ENCODE assay signal across 18 cellular contexts in the genomic region with DNA sequence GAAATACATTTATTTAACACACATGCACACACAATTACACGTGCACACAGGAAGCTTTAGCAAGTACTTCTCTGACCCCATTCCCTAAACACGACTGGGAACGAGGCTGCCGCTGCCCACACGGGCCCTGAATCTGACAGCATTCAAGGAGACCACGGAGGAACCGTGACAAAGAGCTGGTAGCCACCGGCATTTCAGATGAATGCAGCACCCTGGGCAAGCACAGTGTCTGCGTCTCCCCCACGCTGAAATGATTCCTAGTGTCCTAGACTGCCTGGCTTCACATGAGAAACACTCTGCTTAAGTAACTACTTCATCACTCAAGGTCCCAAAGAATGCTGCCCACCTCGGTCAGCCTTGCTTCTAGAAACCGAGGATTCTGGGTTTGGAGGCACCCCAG.
DNase-seq lines count a peak whose midpoint lies in the region; ATAC-seq and TF ChIP-seq lines count a peak whose summit lies in the region.
"Had no signal": no experiment of that assay in that cellular context is flagged by ENCODE, and none has a peak within 500 bp of the region (broad histone marks: within the 10 kb centered on the region; RNA-seq: fewer than 3 reads in every experiment).

No MANE protein-coding gene starts in this region.

- H3K36me3 ChIP-seq in endodermal cell (ENCODE audit: control insufficient read depth, insufficient read depth, low read length) (no peaks in the 10 kb centered on the region), neuronal stem cell (replicated peaks in 1 of 2; ENCODE audit: control insufficient read depth in 2 of 2, insufficient read depth in 2 of 2, low read length in 2 of 2) (no peaks in the 10 kb centered on the region), stomach smooth muscle (ENCODE audit: control insufficient read depth in 2 of 2, insufficient read depth in 2 of 2, low read length in 2 of 2) (no peaks in the 10 kb centered on the region)
- H3K36me3 ChIP-seq: cardiac muscle cell had no signal

- no peaks in the 10 kb centered on the region for H3K27me3 Mint-ChIP-seq in T-helper 17 cell
- no peaks in the 10 kb centered on the region for H3K27me3 Mint-ChIP-seq in endodermal cell (ENCODE audit: insufficient read depth)
- H3K27me3 Mint-ChIP-seq: activated CD4-positive, alpha-beta memory T cell treated with anti-CD3 and anti-CD28 coated beads for 36 hours had no signal

- H3K9ac ChIP-seq in endodermal cell (ENCODE audit: extremely low read depth, low read length, poor library complexity, severe bottlenecking) = no peak overlapping the region
- no peak overlapping the region for H3K9ac ChIP-seq in neuronal stem cell (ENCODE audit: low read depth, low read length, poor library complexity)
- peak overlapping the region; percentile 70 to 78 for H3K9ac ChIP-seq in stomach smooth muscle (ENCODE audit: low read length in 2 of 2)

- no peak overlapping the region for H2BK120ac ChIP-seq in neuronal stem cell (ENCODE audit: low read depth, low read length)

- H3K4me3 Mint-ChIP-seq in T-helper 17 cell = no peak overlapping the region
- H3K4me3 Mint-ChIP-seq in endodermal cell = no peak overlapping the region
- H3K4me3 Mint-ChIP-seq: activated CD4-positive, alpha-beta memory T cell treated with anti-CD3 and anti-CD28 coated beads for 36 hours; natural killer cell; stimulated activated naive CD8-positive, alpha-beta T cell treated with anti-CD3 and anti-CD28 coated beads, Interleukin-15, amount 100 ng/mL, for 72 hours had no signal

- no peak overlapping the region for H3K4me2 ChIP-seq in neuronal stem cell (ENCODE audit: insufficient read depth, low read length, poor library complexity, severe bottlenecking)

- no peak overlapping the region for H3K14ac ChIP-seq in neuronal stem cell (ENCODE audit: low read length)

- peak overlapping the region; percentile 35 for H3K18ac ChIP-seq in neuronal stem cell (ENCODE audit: low read length)

- H2AFZ ChIP-seq in neuronal stem cell (ENCODE audit: low read length) = no peak overlapping the region

- H4K8ac ChIP-seq in neuronal stem cell (ENCODE audit: low read depth, low read length) = no peak overlapping the region

- H3K4me1 ChIP-seq in endodermal cell (ENCODE audit: control insufficient read depth, insufficient read depth, low read length) = peaks cover 7% of the 10 kb centered on the region
- H3K4me1 ChIP-seq in neuronal stem cell (ENCODE audit: control insufficient read depth in 2 of 2, insufficient read depth in 1 of 2, low read depth in 1 of 2, low read length in 2 of 2) = peaks cover 26 to 27% of the 10 kb centered on the region in 2 donors
- peaks cover 89% of the 10 kb centered on the region for H3K4me1 ChIP-seq in stomach smooth muscle (ENCODE audit: control insufficient read depth, insufficient read depth, low read length)

- peaks cover 16% of the 10 kb centered on the region for H3K4me1 Mint-ChIP-seq in T-helper 17 cell
- H3K4me1 Mint-ChIP-seq in endodermal cell = peaks cover 21% of the 10 kb centered on the region

- no peak for TF ChIP-seq CTCF in endodermal cell (conservative IDR thresholded peaks at IDR 0.05)

- no peaks in the 10 kb centered on the region for H3K9me3 ChIP-seq in T-helper 17 cell (ENCODE audit: control insufficient read depth, low read length, poor library complexity, severe bottlenecking)
- no peaks in the 10 kb centered on the region for H3K9me3 ChIP-seq in endodermal cell (ENCODE audit: control insufficient read depth, low read length)
- no peaks in the 10 kb centered on the region for H3K9me3 ChIP-seq in neuronal stem cell (replicated peaks in 1 of 2; ENCODE audit: control insufficient read depth in 2 of 2, insufficient read depth in 1 of 2, low read depth in 1 of 2, low read length in 2 of 2)
- no peaks in the 10 kb centered on the region for H3K9me3 ChIP-seq in stomach smooth muscle (ENCODE audit: control insufficient read depth in 2 of 2, low read length in 2 of 2)

- no peaks in the 10 kb centered on the region for H3K27me3 ChIP-seq in endodermal cell (ENCODE audit: control insufficient read depth, insufficient read depth, low read length, poor library complexity, severe bottlenecking)
- no peaks in the 10 kb centered on the region for H3K27me3 ChIP-seq in neuronal stem cell (ENCODE audit: control insufficient read depth in 3 of 3, insufficient read depth in 3 of 3, low read depth in 1 of 3, low read length in 3 of 3)
- no peaks in the 10 kb centered on the region for H3K27me3 ChIP-seq in stomach smooth muscle (ENCODE audit: control insufficient read depth in 1 of 2, insufficient read depth in 2 of 2, low read length in 2 of 2)
- H3K27me3 ChIP-seq: cardiac muscle cell had no signal

- peak overlapping the region; percentile 32 for H3K23ac ChIP-seq in neuronal stem cell (ENCODE audit: low read depth, low read length, poor library complexity)

- H3K79me1 ChIP-seq in neuronal stem cell (ENCODE audit: low read depth, low read length) = peaks cover 13% of the 10 kb centered on the region

- H2BK15ac ChIP-seq in neuronal stem cell (ENCODE audit: low read length) = no peak overlapping the region

- H2BK12ac ChIP-seq in neuronal stem cell (ENCODE audit: low read length) = no peak overlapping the region

- H3K9me3 Mint-ChIP-seq in endodermal cell = no peaks in the 10 kb centered on the region
- H3K9me3 Mint-ChIP-seq: activated CD4-positive, alpha-beta memory T cell treated with anti-CD3 and anti-CD28 coated beads for 36 hours; natural killer cell; stimulated activated naive CD8-positive, alpha-beta T cell treated with anti-CD3 and anti-CD28 coated beads, Interleukin-15, amount 100 ng/mL, for 72 hours had no signal

- H3K27ac ChIP-seq in endodermal cell (ENCODE audit: low read depth, low read length) (peak overlapping the region; percentile 57), neuronal stem cell (replicated peaks; ENCODE audit: low read length) (no peak overlapping the region), stomach smooth muscle (ENCODE audit: low read length) (peak overlapping the region; percentile 98)
- H3K27ac ChIP-seq: cardiac muscle cell had no signal

- H3K36me3 Mint-ChIP-seq in T-helper 17 cell (ENCODE audit: low read depth) = no peaks in the 10 kb centered on the region
- no peaks in the 10 kb centered on the region for H3K36me3 Mint-ChIP-seq in endodermal cell (ENCODE audit: low read depth)
- H3K36me3 Mint-ChIP-seq: activated CD4-positive, alpha-beta memory T cell treated with anti-CD3 and anti-CD28 coated beads for 36 hours; natural killer cell had no signal

- no peak overlapping the region for H3K4ac ChIP-seq in neuronal stem cell (ENCODE audit: low read length)

- no peak overlapping the region for H2BK5ac ChIP-seq in neuronal stem cell (ENCODE audit: low read length)

- 91 to 97% methylated on average over 11 to 12 of the region's 12 CpGs for WGBS in endodermal cell (ENCODE audit: insufficient coverage in 1 of 2, insufficient read length in 1 of 2), 2 experiments
- WGBS in neuronal stem cell (ENCODE audit: extremely low coverage in 2 of 2, insufficient read length in 2 of 2, insufficient replicate concordance in 1 of 2), 2 donors = no CpG with 5 or more reads among the region's 12 CpGs

- H2AK5ac ChIP-seq in neuronal stem cell (ENCODE audit: low read depth, low read length) = no peak overlapping the region

- H3K4me3 ChIP-seq in endodermal cell (ENCODE audit: low read length) (no peak overlapping the region), neuronal stem cell (ENCODE audit: low read length in 2 of 2) (no peak overlapping the region), stomach smooth muscle (ENCODE audit: low read length in 2 of 2) (peak overlapping the region; percentile 74 to 88)
- H3K4me3 ChIP-seq: cardiac muscle cell had no signal

- peak in 1 of 3 donors; percentile 2 for DNase-seq in T-helper 17 cell
- peak; percentile 31 for DNase-seq in endodermal cell
- DNase-seq in neuronal stem cell (ENCODE audit: low spot score) = no peak
- DNase-seq in islet precursor cell = no peak
- no peak for DNase-seq in NCI-H1417 (lab: John Stamatoyannopoulos, UW)
- DNase-seq: activated CD4-positive, alpha-beta memory T cell treated with anti-CD3 and anti-CD28 coated beads for 36 hours; COR-L47; GOT3; MV-4-11; natural killer cell; NCI-H2029 treated with DMSO at 0.1 percent for 48 hours; NCI-H446; retina; stimulated activated naive CD8-positive, alpha-beta T cell treated with anti-CD3 and anti-CD28 coated beads, Interleukin-15, amount 100 ng/mL, for 72 hours had no signal

- H3K27ac Mint-ChIP-seq in T-helper 17 cell (peak overlapping the region; percentile 74), endodermal cell (peak overlapping the region; percentile 64)
- H3K27ac Mint-ChIP-seq: activated CD4-positive, alpha-beta memory T cell treated with anti-CD3 and anti-CD28 coated beads for 36 hours had no signal

- no peak overlapping the region for H4K91ac ChIP-seq in neuronal stem cell (ENCODE audit: low read depth, low read length, poor library complexity)

- no peak for ATAC-seq in T-helper 17 cell
- ATAC-seq in HG02571 (IDR thresholded peaks at IDR 0.05; ENCODE audit: unreplicated experiment) = no peak
- ATAC-seq: esophagus mucosa; natural killer cell; stimulated activated naive CD8-positive, alpha-beta T cell treated with anti-CD3 and anti-CD28 coated beads, Interleukin-15, amount 100 ng/mL, for 72 hours had no signal

Comparison
In these comparisons a context has a peak if more than half of its experiments do, and no peak if none do; other contexts are left out.
1. H3K4me3 ChIP-seq: peak in stomach smooth muscle (2 of 2); none in endodermal cell (single experiment) and neuronal stem cell (0 of 2).
2. H3K9ac ChIP-seq: peak in stomach smooth muscle (2 of 2); none in endodermal cell (single experiment) and neuronal stem cell (single experiment).